8 cellular contexts compared by ENCODE assay signal in genomic region chr19:10332158-10332964, GRCh38. TPM values are rescaled to one million over a fixed set of nuclear protein-coding genes. Genes with fewer than 3 reads are reported as not detected.
DNase-seq lines count a peak whose midpoint lies in the region; ATAC-seq and TF ChIP-seq lines count a peak whose summit lies in the region.

No MANE protein-coding gene starts in this region.

- peaks cover 36% of the 10 kb centered on the region for H3K36me3 ChIP-seq in CD8-positive, alpha-beta memory T cell (ENCODE audit: insufficient read depth, low read length)
- H3K36me3 ChIP-seq in endocrine pancreas (ENCODE audit: control insufficient read depth, insufficient read depth, low read length) (peaks cover 9% of the 10 kb centered on the region), neuronal stem cell (replicated peaks in 1 of 2; ENCODE audit: control insufficient read depth in 2 of 2, insufficient read depth in 2 of 2, low read length in 2 of 2) (peaks cover 34 to 47% of the 10 kb centered on the region in 2 donors)

- H3K9me3 ChIP-seq in CD8-positive, alpha-beta memory T cell (ENCODE audit: low read length) = no peaks in the 10 kb centered on the region
- no peaks in the 10 kb centered on the region for H3K9me3 ChIP-seq in endocrine pancreas (ENCODE audit: control insufficient read depth, low read length)
- H3K9me3 ChIP-seq in neuronal stem cell (replicated peaks in 1 of 2; ENCODE audit: control insufficient read depth in 2 of 2, insufficient read depth in 1 of 2, low read depth in 1 of 2, low read length in 2 of 2) = no peaks in the 10 kb centered on the region

- WGBS in neuronal stem cell (ENCODE audit: extremely low coverage in 2 of 2, insufficient read length in 2 of 2, insufficient replicate concordance in 1 of 2), 2 donors = no CpG with 5 or more reads among the region's 18 CpGs

- peaks cover 18 to 46% (median 25%) of the 10 kb centered on the region in 3 donors for H3K4me1 Mint-ChIP-seq in CD8-positive, alpha-beta memory T cell

- H3K4ac ChIP-seq in neuronal stem cell (ENCODE audit: low read length) = no peak overlapping the region

- peak overlapping the region; percentile 61 for H2AK5ac ChIP-seq in neuronal stem cell (ENCODE audit: low read depth, low read length)

- no peak overlapping the region for H3K14ac ChIP-seq in neuronal stem cell (ENCODE audit: low read length)

- POLR2A ChIA-PET in CD8-positive, alpha-beta memory T cell (lab: Charles Lee) = interaction anchor here (0.8 to 2.0 kb wide), 3 partner anchors 14 to 62 kb away, joined by 4 to 9 read pairs (median 5); partner anchors contain the start of genes ICAM1 and ICAM5

- no peak overlapping the region for H4K8ac ChIP-seq in neuronal stem cell (ENCODE audit: low read depth, low read length)

- TF ChIP-seq CTCF in NB4 (IDR thresholded peaks at IDR 0.05; ENCODE audit: low read depth, low read length) = peak; percentile 42

- peaks cover 25% of the 10 kb centered on the region for H3K4me1 ChIP-seq in CD8-positive, alpha-beta memory T cell (ENCODE audit: insufficient read depth, low read length)
- H3K4me1 ChIP-seq in endocrine pancreas (ENCODE audit: control insufficient read depth, insufficient read depth, low read length) (no peaks in the 10 kb centered on the region), neuronal stem cell (ENCODE audit: control insufficient read depth in 2 of 2, insufficient read depth in 1 of 2, low read depth in 1 of 2, low read length in 2 of 2) (peaks cover 12 to 16% of the 10 kb centered on the region in 2 donors)

- ATAC-seq in GM19395 (IDR thresholded peaks at IDR 0.05; ENCODE audit: unreplicated experiment) (no peak), GM18868 (IDR thresholded peaks at IDR 0.05; ENCODE audit: unreplicated experiment) (no peak)

- H2BK15ac ChIP-seq in neuronal stem cell (ENCODE audit: low read length) = no peak overlapping the region

- H4K91ac ChIP-seq in neuronal stem cell (ENCODE audit: low read depth, low read length, poor library complexity) = no peak overlapping the region

- H3K4me3 ChIP-seq in CD8-positive, alpha-beta memory T cell (ENCODE audit: low read length) = peak overlapping the region; percentile 93
- H3K4me3 ChIP-seq in NB4 (ENCODE audit: low read depth, low read length) = peak overlapping the region; percentile 67
- peak overlapping the region; percentile 68 for H3K4me3 ChIP-seq in endocrine pancreas (ENCODE audit: control insufficient read depth, insufficient read depth, low read length)
- H3K4me3 ChIP-seq in neuronal stem cell (ENCODE audit: low read length in 2 of 2) = peak overlapping the region; percentile 76 to 88

- CTCF ChIA-PET in CD8-positive, alpha-beta memory T cell (lab: Charles Lee) = interaction anchor here (0.7 to 2.7 kb wide), 6 partner anchors 40 to 146 kb away, joined by 3 to 7 read pairs (median 4); partner anchors contain the start of gene ICAM1

- peaks cover 28% of the 10 kb centered on the region for H3K79me1 ChIP-seq in neuronal stem cell (ENCODE audit: low read depth, low read length)

- no peak for TF ChIP-seq POLR2A in NB4 (IDR thresholded peaks at IDR 0.05; ENCODE audit: extremely low read depth, insufficient read length)

- peak overlapping the region; percentile 85 for H2AFZ ChIP-seq in neuronal stem cell (ENCODE audit: low read length)

- peak overlapping the region; percentile 43 for H3K23ac ChIP-seq in neuronal stem cell (ENCODE audit: low read depth, low read length, poor library complexity)

- no peaks in the 10 kb centered on the region for H3K9me3 Mint-ChIP-seq in CD8-positive, alpha-beta memory T cell

- H3K27me3 ChIP-seq in CD8-positive, alpha-beta memory T cell (ENCODE audit: insufficient read depth, low read length, poor library complexity, severe bottlenecking) = no peaks in the 10 kb centered on the region
- no peaks in the 10 kb centered on the region for H3K27me3 ChIP-seq in endocrine pancreas (ENCODE audit: control insufficient read depth, insufficient read depth, low read length)
- H3K27me3 ChIP-seq in neuronal stem cell (ENCODE audit: control insufficient read depth in 3 of 3, insufficient read depth in 3 of 3, low read depth in 1 of 3, low read length in 3 of 3) = peaks cover 0 to 4% (median 0%) of the 10 kb centered on the region in 3 experiments

- H3K4me2 ChIP-seq in neuronal stem cell (ENCODE audit: insufficient read depth, low read length, poor library complexity, severe bottlenecking) = peak overlapping the region; percentile 81

- H2BK12ac ChIP-seq in neuronal stem cell (ENCODE audit: low read length) = no peak overlapping the region

- H3K27ac ChIP-seq in CD8-positive, alpha-beta memory T cell (ENCODE audit: low read depth, low read length) = peak overlapping the region; percentile 84
- no peak overlapping the region for H3K27ac ChIP-seq in neuronal stem cell (replicated peaks; ENCODE audit: low read length)

- peak overlapping the region; percentile 90 to 98 (median 95) for H3K27ac Mint-ChIP-seq in CD8-positive, alpha-beta memory T cell

- H3K18ac ChIP-seq in neuronal stem cell (ENCODE audit: low read length) = peak overlapping the region; percentile 98

- H2BK120ac ChIP-seq in neuronal stem cell (ENCODE audit: low read depth, low read length) = no peak overlapping the region

- no peaks in the 10 kb centered on the region for H3K27me3 Mint-ChIP-seq in CD8-positive, alpha-beta memory T cell

- peak overlapping the region; percentile 90 to 99 (median 96) for H3K4me3 Mint-ChIP-seq in CD8-positive, alpha-beta memory T cell

- peaks cover 0 to 59% (median 3%) of the 10 kb centered on the region in 3 donors for H3K36me3 Mint-ChIP-seq in CD8-positive, alpha-beta memory T cell

- DNase-seq in CD8-positive, alpha-beta memory T cell = no peak
- DNase-seq in NB4 (ENCODE audit: low read depth) = peak; percentile 67
- DNase-seq in neuronal stem cell (ENCODE audit: low spot score) = no peak
- no peak for DNase-seq in stimulated activated CD4-positive, alpha-beta T cell treated with anti-CD3 and anti-CD28 coated beads, Interleukin-2, amount 100 ng/mL, for 24 hours
- DNase-seq in effector CD4-positive, alpha-beta T cell = no peak

- H3K9ac ChIP-seq in endocrine pancreas (ENCODE audit: control insufficient read depth, insufficient read depth, low read length) (peak overlapping the region; percentile 89), neuronal stem cell (ENCODE audit: low read depth, low read length, poor library complexity) (peak overlapping the region; percentile 91)

- H2BK5ac ChIP-seq in neuronal stem cell (ENCODE audit: low read length) = peak overlapping the region; percentile 72

RNA-seq across cellular contexts. Expression of gene RAVER1, which starts 1.0 kb away (rescaled TPM):
- 10 to 100 TPM; 91.5 to 98.5 TPM for total RNA-seq in CD8-positive, alpha-beta memory T cell
- polyA plus RNA-seq in CD8-positive, alpha-beta memory T cell = 24.1 TPM
- 44.6 TPM for polyA plus RNA-seq in neuronal stem cell (2013, experiment 1 of 2)
- polyA plus RNA-seq in neuronal stem cell (2013, experiment 2 of 2) = 45.3 TPM

RNA-seq across cellular contexts. Expression of gene ICAM3, which starts 7.1 kb away (rescaled TPM):
- 10 to 100 TPM; 83.0 to 89.1 TPM for total RNA-seq in CD8-positive, alpha-beta memory T cell
- polyA plus RNA-seq in CD8-positive, alpha-beta memory T cell = 244 TPM
- 1.3 TPM for polyA plus RNA-seq in neuronal stem cell (2013, experiment 1 of 2)
- polyA plus RNA-seq in neuronal stem cell (2013, experiment 2 of 2) = 1.5 TPM

RNA-seq across cellular contexts. Expression of gene FDX2, which starts 16.5 kb away (rescaled TPM):
- 10 to 100 TPM; 29.6 to 30.0 TPM for total RNA-seq in CD8-positive, alpha-beta memory T cell
- polyA plus RNA-seq in CD8-positive, alpha-beta memory T cell = 16.1 TPM
- polyA plus RNA-seq in neuronal stem cell (2013, experiment 1 of 2) = 13.4 TPM
- 13.5 TPM for polyA plus RNA-seq in neuronal stem cell (2013, experiment 2 of 2)

RNA-seq across cellular contexts. Expression of gene ZGLP1, which starts 22.7 kb away (rescaled TPM):
- total RNA-seq in CD8-positive, alpha-beta memory T cell = 1 to 10 TPM; 5.6 to 7.3 TPM
- polyA plus RNA-seq in CD8-positive, alpha-beta memory T cell = 0.56 TPM
- polyA plus RNA-seq in neuronal stem cell (2013, experiment 1 of 2) = 3.5 TPM
- 4.2 TPM for polyA plus RNA-seq in neuronal stem cell (2013, experiment 2 of 2)

RNA-seq across cellular contexts. Expression of gene ICAM5, which starts 42.6 kb away (rescaled TPM):
- 1 to 10 TPM; 1.8 to 2.0 TPM for total RNA-seq in CD8-positive, alpha-beta memory T cell
- not detected for polyA plus RNA-seq in CD8-positive, alpha-beta memory T cell
- polyA plus RNA-seq in neuronal stem cell (2013, experiment 1 of 2) = 0.73 TPM
- 0.84 TPM for polyA plus RNA-seq in neuronal stem cell (2013, experiment 2 of 2)
